ENCODE assay signal across 1 cellular context in genomic region chr19:15563325-15563794, GRCh38.
TF ChIP-seq lines count a peak whose summit lies in the region.

No MANE protein-coding gene starts in this region.

TF ChIP-seq in SK-N-SH, 30 proteins besides CTCF, POLR2A, EP300 and RAD21 (continued from another document):
- TF ChIP-seq REST (IDR thresholded peaks at IDR 0.05; ENCODE audit: low read depth, low read length) (no peak), TEAD4 (IDR thresholded peaks at IDR 0.05; ENCODE audit: borderline replicate concordance, insufficient read depth) (no peak)
